Comparison of ENCODE assay signal across 12 cellular contexts in the genomic region with DNA sequence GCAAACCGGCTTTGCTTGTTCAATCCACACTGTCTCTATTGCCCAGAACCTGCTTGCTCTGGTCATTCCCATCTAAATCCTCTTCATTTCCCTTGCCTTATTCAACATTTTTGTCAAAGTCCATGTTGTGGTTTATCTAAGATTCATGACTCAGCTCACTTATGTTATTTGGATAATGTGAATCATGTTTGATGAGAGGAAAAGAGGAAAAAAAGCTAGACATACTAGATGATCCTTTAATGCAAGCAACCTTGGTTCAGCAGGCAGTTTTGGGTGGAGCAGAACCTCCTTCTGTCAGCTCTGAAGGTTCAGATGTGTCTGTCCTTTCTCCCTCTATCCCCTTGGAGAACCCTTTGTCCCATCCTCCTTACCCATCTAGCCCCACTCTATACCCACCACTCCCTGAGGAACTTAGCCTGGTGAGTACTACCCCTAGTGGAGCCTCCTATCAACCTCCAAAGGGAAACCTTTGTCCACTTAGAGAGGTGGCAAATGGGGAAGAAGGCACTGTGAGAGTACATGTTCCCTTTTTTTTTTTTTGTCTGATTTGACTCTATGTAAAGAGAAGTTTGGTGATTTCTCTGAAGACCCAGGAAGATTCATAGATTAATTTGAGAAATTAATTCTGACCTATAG. TPM values are rescaled to one million over a fixed set of nuclear protein-coding genes. Genes with fewer than 3 reads are reported as not detected.
DNase-seq lines count a peak whose midpoint lies in the region; ATAC-seq and TF ChIP-seq lines count a peak whose summit lies in the region.
"Had no signal": no experiment of that assay in that cellular context is flagged by ENCODE, and none has a peak within 500 bp of the region (broad histone marks: within the 10 kb centered on the region; RNA-seq: fewer than 3 reads in every experiment).

No MANE protein-coding gene starts in this region.

- H3K27me3 ChIP-seq in AG04450 (ENCODE audit: control insufficient read depth, insufficient read depth, low read length): no peaks in the 10 kb centered on the region

- intact Hi-C loops in activated B cell treated with CpG ODN at 0.5 μM for 24 hours (cut with micrococcal nuclease): no loop called here

- no peaks in the 10 kb centered on the region; the same call in 1 of the 2 replicates for H3K36me3 Mint-ChIP-seq in HFFc6 (ENCODE audit: low read depth)
- H3K36me3 Mint-ChIP-seq in activated B cell treated with CpG ODN at 0.5 μM for 24 hours (ENCODE audit: low read depth): peaks cover 11% of the 10 kb centered on the region
- peaks cover 0 to 14% (median 5%) of the 10 kb centered on the region in 3 donors for H3K36me3 Mint-ChIP-seq in immature natural killer cell
- H3K36me3 Mint-ChIP-seq in endothelial cell (ENCODE audit: low read depth, unreplicated experiment): no peaks in the 10 kb centered on the region

- H3K27ac Mint-ChIP-seq in HFFc6 (peak overlapping the region; percentile 82), activated B cell treated with CpG ODN at 0.5 μM for 24 hours (peak overlapping the region; percentile 65), immature natural killer cell (peak overlapping the region in 2 of 6 donors; percentile 5 to 42), endothelial cell (ENCODE audit: unreplicated experiment) (no peak overlapping the region)
- H3K27ac Mint-ChIP-seq: activated T-helper 1 cell treated with anti-CD3 and anti-CD28 coated beads, Interleukin-12 subunit alpha, Interleukin-12 subunit beta, Interleukin-2, Interleukin-4 antibody, amounts not matched to agents 30 ng/mL and 10 ng/mL and 1 ng/mL, durations not matched to agents 14 hours and 24 hours and 36 hours had no signal

- H3K4me3 ChIP-seq in AG04450 (ENCODE audit: low read depth, low read length): no peak overlapping the region

- POLR2A ChIA-PET in AG04450 (lab: Yijun Ruan, JAX): no interaction called here
- POLR2A ChIA-PET in activated B cell treated with CpG ODN at 0.5 μM for 24 hours (lab: Charles Lee): interaction anchor here (0.7 kb wide), 1 partner anchor 9 kb away, joined by 5 read pairs; no protein-coding TSS in a partner anchor

- H3K27ac ChIP-seq in AG04450 (ENCODE audit: low read depth, low read length): no peak overlapping the region
- H3K27ac ChIP-seq: C4-2B had no signal

- H3K27me3 Mint-ChIP-seq in HFFc6 (ENCODE audit: insufficient read depth) (no peaks in the 10 kb centered on the region; the same call in none of the 2 replicates), activated B cell treated with CpG ODN at 0.5 μM for 24 hours (no peaks in the 10 kb centered on the region), immature natural killer cell (ENCODE audit: low read depth in 3 of 3) (peaks cover 0 to 2% (median 0%) of the 10 kb centered on the region in 3 donors), endothelial cell (ENCODE audit: unreplicated experiment) (no peaks in the 10 kb centered on the region)

- TF ChIP-seq CTCF in AG04450 (IDR thresholded peaks at IDR 0.05; ENCODE audit: low read depth, low read length): no peak
- TF ChIP-seq CTCF in HFFc6 (IDR thresholded peaks at IDR 0.05): peak; percentile 42
- TF ChIP-seq CTCF in activated B cell treated with CpG ODN at 0.5 μM for 24 hours (IDR thresholded peaks at IDR 0.05): no peak
- no peak for TF ChIP-seq CTCF in endothelial cell (IDR thresholded peaks at IDR 0.05; ENCODE audit: unreplicated experiment)

- peak overlapping the region; percentile 70 for H3K4me3 Mint-ChIP-seq in HFFc6
- H3K4me3 Mint-ChIP-seq in activated B cell treated with CpG ODN at 0.5 μM for 24 hours: no peak overlapping the region
- peak overlapping the region in 3 of 5 donors; percentile 1 to 30 (median 4) for H3K4me3 Mint-ChIP-seq in immature natural killer cell
- H3K4me3 Mint-ChIP-seq in endothelial cell (ENCODE audit: unreplicated experiment): no peak overlapping the region
- H3K4me3 Mint-ChIP-seq: activated T-helper 1 cell treated with anti-CD3 and anti-CD28 coated beads, Interleukin-12 subunit alpha, Interleukin-12 subunit beta, Interleukin-2, Interleukin-4 antibody, amounts not matched to agents 30 ng/mL and 10 ng/mL and 1 ng/mL, durations not matched to agents 14 hours and 24 hours and 36 hours had no signal

- H3K4me1 Mint-ChIP-seq in HFFc6 (ENCODE audit: low read depth) (peaks cover 60% of the 10 kb centered on the region), activated B cell treated with CpG ODN at 0.5 μM for 24 hours (peaks cover 50% of the 10 kb centered on the region), immature natural killer cell (peaks cover 27 to 34% of the 10 kb centered on the region in 2 donors), endothelial cell (ENCODE audit: unreplicated experiment) (peaks cover 9% of the 10 kb centered on the region)

- DNase-seq in AG04450 (ENCODE audit: low read depth, low spot score) (peak; percentile 8), HFFc6 (peak; percentile 81), activated B cell treated with CpG ODN at 0.5 μM for 24 hours (no peak), immature natural killer cell (no peak), NCI-H345 (lab: John Stamatoyannopoulos, UW) (no peak), middle frontal gyrus (ENCODE audit: extremely low spot score, low spot score) (no peak), endothelial cell (ENCODE audit: low spot score) (no peak)
- no peak for DNase-seq in central memory CD4-positive, alpha-beta T cell
- DNase-seq: activated CD4-positive, CD25-positive, alpha-beta regulatory T cell treated with anti-CD3 and anti-CD28 coated beads, Interleukin-2, amount 50 U/mL, for 72 hours; glutamatergic neuron had no signal

- CTCF ChIA-PET in AG04450 (lab: Charles Lee): no interaction called here
- CTCF ChIA-PET in activated B cell treated with CpG ODN at 0.5 μM for 24 hours (lab: Charles Lee): no interaction called here

- H3K9me3 ChIP-seq in AG04450 (ENCODE audit: control insufficient read depth, insufficient read depth, low read length): no peaks in the 10 kb centered on the region

- H3K9me3 Mint-ChIP-seq in HFFc6 (no peaks in the 10 kb centered on the region), activated B cell treated with CpG ODN at 0.5 μM for 24 hours (no peaks in the 10 kb centered on the region), immature natural killer cell (no peaks in the 10 kb centered on the region), endothelial cell (ENCODE audit: unreplicated experiment) (no peaks in the 10 kb centered on the region)

- no peak for ATAC-seq in activated B cell treated with CpG ODN at 0.5 μM for 24 hours (ENCODE audit: low read depth)

RNA-seq across cellular contexts. Expression of a gene that starts 2.1 kb away (rescaled TPM):
- polyA plus RNA-seq in AG04450 (2011; rRNA removed): 2.9 and 4.3 TPM in 2 replicates
- polyA minus RNA-seq in AG04450 (2011; rRNA and poly(A)+ RNA removed): 1.9 and 2.5 TPM in 2 replicates
- total RNA-seq in HFFc6 (2021; fragmentation: NEBNext Ultra II Directional; extraction: Animal tissue kit (Norgen Biotek cat#: 25700)): 1 to 10 TPM; 4.3 to 9.9 (median 7.8) TPM
- total RNA-seq in activated B cell treated with CpG ODN at 0.5 μM for 24 hours: 34.1 and 43.3 TPM in 2 replicates
- polyA plus RNA-seq in immature natural killer cell: 10 to 100 TPM; 35.9 to 78.2 (median 44.8) TPM
- total RNA-seq in endothelial cell (ENCODE audit: unreplicated experiment): 0.10 TPM

RNA-seq across cellular contexts. Expression of a gene that starts 32.5 kb away (rescaled TPM):
- polyA plus RNA-seq in AG04450 (2011; rRNA removed) (5.2 and 9.0 TPM in 2 replicates), immature natural killer cell (10 to 100 TPM; 15.8 to 43.7 (median 23.3) TPM)
- 4.3 and 11.0 TPM in 2 replicates for polyA minus RNA-seq in AG04450 (2011; rRNA and poly(A)+ RNA removed)
- 10 to 100 TPM in 5 of 6 experiments, 1 to 10 TPM in 1; 8.7 to 17.6 (median 14.4) TPM for total RNA-seq in HFFc6 (2021; fragmentation: NEBNext Ultra II Directional; extraction: Animal tissue kit (Norgen Biotek cat#: 25700))
- total RNA-seq in activated B cell treated with CpG ODN at 0.5 μM for 24 hours (24.4 and 26.3 TPM in 2 replicates), endothelial cell (ENCODE audit: unreplicated experiment) (0.56 TPM)

Comparison
In these comparisons a context has a peak if more than half of its experiments do, and no peak if none do; other contexts are left out.
1. DNase-seq: peak in AG04450 (single experiment) and HFFc6 (single experiment); none in activated B cell treated with CpG ODN at 0.5 μM for 24 hours (single experiment), immature natural killer cell (0 of 3), NCI-H345 (single experiment), middle frontal gyrus (single experiment), endothelial cell (single experiment) and central memory CD4-positive, alpha-beta T cell (single experiment).
2. H3K4me3 Mint-ChIP-seq: peak in HFFc6 (single experiment) and immature natural killer cell (3 of 5); none in activated B cell treated with CpG ODN at 0.5 μM for 24 hours (single experiment) and endothelial cell (single experiment).